ENCODE assay signal across 8 cellular contexts in genomic region chr20:43456252-43456651, GRCh38. TPM values are rescaled to one million over a fixed set of nuclear protein-coding genes. Genes with fewer than 3 reads are reported as not detected.
A peak's percentile ranks its signal among the peaks of the same experiment; 100 is the strongest.
DNase-seq lines count a peak whose midpoint lies in the region; ATAC-seq and TF ChIP-seq lines count a peak whose summit lies in the region.
"Not testable (repeated sequence)": the region's sequence is repeated elsewhere in the genome, so short reads cannot be mapped to it uniquely, and the experiment has no call there.

No MANE protein-coding gene starts in this region.

- TF ChIP-seq POLR2A in erythroblast (IDR thresholded peaks at IDR 0.05; ENCODE audit: low read length) = not testable (repeated sequence)

- H2BK12ac ChIP-seq in trophoblast cell (ENCODE audit: low read length) = not testable (repeated sequence)

- H3K36me3 Mint-ChIP-seq in GM23338 (ENCODE audit: low read depth) (peaks cover 28% of the 10 kb centered on the region), mesothelial cell of epicardium (peaks cover 17% of the 10 kb centered on the region)
- peaks cover 30% of the 10 kb centered on the region for H3K36me3 Mint-ChIP-seq in activated CD4-positive, alpha-beta T cell treated with anti-CD3 and anti-CD28 coated beads for 36 hours (ENCODE audit: low read depth)
- H3K36me3 Mint-ChIP-seq in activated naive CD8-positive, alpha-beta T cell treated with anti-CD3 and anti-CD28 coated beads for 36 hours = peaks cover 27% of the 10 kb centered on the region

- not testable (repeated sequence) for H2BK5ac ChIP-seq in trophoblast cell (ENCODE audit: low read depth, low read length, poor library complexity)

- peaks cover 12% of the 10 kb centered on the region for H3K79me1 ChIP-seq in trophoblast cell (ENCODE audit: low read length)

- H3K27me3 Mint-ChIP-seq in GM23338 (ENCODE audit: insufficient read depth, low read depth, poor library complexity) (peaks cover 10% of the 10 kb centered on the region), mesothelial cell of epicardium (ENCODE audit: low read depth) (peaks cover 23% of the 10 kb centered on the region)
- not testable (repeated sequence) for H3K27me3 Mint-ChIP-seq in activated CD4-positive, alpha-beta T cell treated with anti-CD3 and anti-CD28 coated beads for 36 hours
- peaks cover 19% of the 10 kb centered on the region for H3K27me3 Mint-ChIP-seq in activated naive CD8-positive, alpha-beta T cell treated with anti-CD3 and anti-CD28 coated beads for 36 hours

- H3K79me2 ChIP-seq in GM23338 (replicated peaks; ENCODE audit: insufficient read depth) (peaks cover 25% of the 10 kb centered on the region), trophoblast cell (ENCODE audit: control insufficient read depth, insufficient read depth, low read length, poor library complexity) (peaks cover 15% of the 10 kb centered on the region)

- H3K4me2 ChIP-seq in GM23338 = peak overlapping the region; percentile 84
- H3K4me2 ChIP-seq in trophoblast cell (ENCODE audit: low read length) = peak overlapping the region; percentile 93

- not testable (repeated sequence) for ATAC-seq in GM23338; activated CD4-positive, alpha-beta T cell treated with anti-CD3 and anti-CD28 coated beads for 36 hours

- not testable (repeated sequence) for H3K18ac ChIP-seq in trophoblast cell (ENCODE audit: low read length)

- DNase-seq in A673 (ENCODE audit: low spot score); activated CD4-positive, alpha-beta T cell treated with anti-CD3 and anti-CD28 coated beads for 36 hours; activated naive CD8-positive, alpha-beta T cell treated with anti-CD3 and anti-CD28 coated beads for 36 hours; mesothelial cell of epicardium (ENCODE audit: low spot score in 2 of 2, unreplicated experiment in 2 of 2); trophoblast cell: not testable (repeated sequence)
- DNase-seq in GM23338 (ENCODE audit: low spot score) = peak; percentile 31
- DNase-seq in NCI-H82 (lab: John Stamatoyannopoulos, UW) = peak; percentile 33
- peak; percentile 24 to 35 for DNase-seq in erythroblast (lab: John Stamatoyannopoulos, UW)

- not testable (repeated sequence) for H4K8ac ChIP-seq in trophoblast cell (ENCODE audit: low read depth, low read length)

- CTCF ChIA-PET in A673 (lab: Charles Lee) = not testable (repeated sequence)
- CTCF ChIA-PET in activated CD4-positive, alpha-beta T cell treated with anti-CD3 and anti-CD28 coated beads for 36 hours (lab: Charles Lee) = interaction anchor here (0.6 to 2.3 kb wide), 6 partner anchors 7 to 628 kb away, joined by 3 to 11 read pairs (median 4); no protein-coding TSS in a partner anchor

- not testable (repeated sequence) for H3K4me1 ChIP-seq in A673 (ENCODE audit: insufficient read depth, low read length, poor library complexity, severe bottlenecking); GM23338 (ENCODE audit: insufficient read depth); trophoblast cell (ENCODE audit: control insufficient read depth in 1 of 2, insufficient read depth in 2 of 2, low read length in 2 of 2)

- H4K20me1 ChIP-seq in GM23338 (replicated peaks; ENCODE audit: insufficient read depth) = not testable (repeated sequence)

- H2BK120ac ChIP-seq in trophoblast cell (ENCODE audit: insufficient read depth, low read length, poor library complexity) = not testable (repeated sequence)

- intact Hi-C loops in A673 (cut with micrococcal nuclease; ENCODE audit: unreplicated experiment) = loop anchor here (2.0 kb wide), 1 partner anchor 211 kb away; the partner anchor contains the start of gene MYBL2
- intact Hi-C loops in activated CD4-positive, alpha-beta T cell treated with anti-CD3 and anti-CD28 coated beads for 36 hours (cut with DNase I, micrococcal nuclease) = loop anchor here in 1 of 2 experiments (5.0 kb wide), 1 partner anchor 1839 kb away; the partner anchor contains the start of gene CHD6

- H3K9me3 ChIP-seq in A673 (ENCODE audit: low read depth, low read length, poor library complexity, severe bottlenecking); trophoblast cell (ENCODE audit: insufficient read depth, low read depth, low read length): not testable (repeated sequence)

- not testable (repeated sequence) for H3K27ac ChIP-seq in A673 (ENCODE audit: low read depth, low read length, poor library complexity, severe bottlenecking); GM23338 (ENCODE audit: low read depth); trophoblast cell (ENCODE audit: low read depth, low read length)

- not testable (repeated sequence) for H3F3A ChIP-seq in GM23338 (replicated peaks; ENCODE audit: low read depth)

- H3K9me2 ChIP-seq in GM23338 (ENCODE audit: insufficient read depth) = not testable (repeated sequence)

- H2AK5ac ChIP-seq in trophoblast cell (ENCODE audit: low read length) = not testable (repeated sequence)

- not testable (repeated sequence) for TF ChIP-seq CTCF in A673 (conservative IDR thresholded peaks at IDR 0.05; ENCODE audit: low read depth, low read length); GM23338 (conservative IDR thresholded peaks at IDR 0.05; ENCODE audit: low read depth in 2 of 2); mesothelial cell of epicardium (IDR thresholded peaks at IDR 0.05; ENCODE audit: unreplicated experiment)

- H3K9ac ChIP-seq in trophoblast cell (ENCODE audit: low read length) = not testable (repeated sequence)

- H3K27me3 ChIP-seq in A673 (replicated peaks; ENCODE audit: insufficient read depth, low read depth, low read length, poor library complexity); GM23338 (ENCODE audit: insufficient read depth); trophoblast cell (ENCODE audit: insufficient read depth, low read length): not testable (repeated sequence)

- H3K36me3 ChIP-seq in A673 (ENCODE audit: insufficient read depth, low read length, poor library complexity, severe bottlenecking) (peaks cover 26% of the 10 kb centered on the region), GM23338 (ENCODE audit: insufficient read depth) (peaks cover 18% of the 10 kb centered on the region), trophoblast cell (ENCODE audit: control insufficient read depth in 1 of 2, insufficient read depth in 2 of 2, low read length in 2 of 2) (peaks cover 9 to 17% of the 10 kb centered on the region in 2 experiments)

- BruUV-seq in A673 (replicated peaks; lab: Mats Ljungman, UMichigan) = not testable (repeated sequence)

- no CpG with 5 or more reads among the region's 8 CpGs for WGBS in trophoblast cell (ENCODE audit: extremely low coverage, insufficient coverage, insufficient read length)

- H3K4me1 Mint-ChIP-seq in GM23338 (peaks cover 16% of the 10 kb centered on the region), mesothelial cell of epicardium (peaks cover 23% of the 10 kb centered on the region)
- H3K4me1 Mint-ChIP-seq in activated CD4-positive, alpha-beta T cell treated with anti-CD3 and anti-CD28 coated beads for 36 hours = peaks cover 26% of the 10 kb centered on the region
- H3K4me1 Mint-ChIP-seq in activated naive CD8-positive, alpha-beta T cell treated with anti-CD3 and anti-CD28 coated beads for 36 hours = peaks cover 28% of the 10 kb centered on the region

- H3K4ac ChIP-seq in trophoblast cell (ENCODE audit: low read depth, low read length) = not testable (repeated sequence)

- not testable (repeated sequence) for H2AFZ ChIP-seq in GM23338; trophoblast cell (ENCODE audit: insufficient read depth, low read length, poor library complexity)

- H3K4me3 Mint-ChIP-seq in GM23338 (peak overlapping the region; percentile 93), mesothelial cell of epicardium (peak overlapping the region; percentile 88)
- H3K4me3 Mint-ChIP-seq in activated CD4-positive, alpha-beta T cell treated with anti-CD3 and anti-CD28 coated beads for 36 hours = peak overlapping the region; percentile 91
- H3K4me3 Mint-ChIP-seq in activated naive CD8-positive, alpha-beta T cell treated with anti-CD3 and anti-CD28 coated beads for 36 hours = peak overlapping the region; percentile 91

- POLR2A ChIA-PET in A673 (lab: Charles Lee; ENCODE audit: low non-redundant PET) = not testable (repeated sequence)
- POLR2A ChIA-PET in activated CD4-positive, alpha-beta T cell treated with anti-CD3 and anti-CD28 coated beads for 36 hours (lab: Charles Lee) = interaction anchor here (1.6 kb wide), 1 partner anchor 1763 kb away, joined by 4 read pairs; no protein-coding TSS in a partner anchor

- H3K9me3 Mint-ChIP-seq in GM23338; activated CD4-positive, alpha-beta T cell treated with anti-CD3 and anti-CD28 coated beads for 36 hours (ENCODE audit: low read depth); activated naive CD8-positive, alpha-beta T cell treated with anti-CD3 and anti-CD28 coated beads for 36 hours; mesothelial cell of epicardium: not testable (repeated sequence)

- H4K91ac ChIP-seq in trophoblast cell (ENCODE audit: low read depth, low read length) = not testable (repeated sequence)

- H3K4me3 ChIP-seq in A673 (ENCODE audit: low read depth, low read length, poor library complexity, severe bottlenecking) = peak overlapping the region; percentile 89
- H3K4me3 ChIP-seq in GM23338 = peak overlapping the region; percentile 97; the same call in 1 of the 2 replicates
- not testable (repeated sequence) for H3K4me3 ChIP-seq in trophoblast cell (ENCODE audit: low read depth, low read length)

- not testable (repeated sequence) for H4K12ac ChIP-seq in trophoblast cell (ENCODE audit: low read depth, low read length)

- H3K14ac ChIP-seq in trophoblast cell (ENCODE audit: low read length) = not testable (repeated sequence)

- not testable (repeated sequence) for H3K23ac ChIP-seq in trophoblast cell (ENCODE audit: low read length)

- H3K27ac Mint-ChIP-seq in GM23338, mesothelial cell of epicardium: not testable (repeated sequence)
- H3K27ac Mint-ChIP-seq in activated CD4-positive, alpha-beta T cell treated with anti-CD3 and anti-CD28 coated beads for 36 hours = peak overlapping the region; percentile 99
- H3K27ac Mint-ChIP-seq in activated naive CD8-positive, alpha-beta T cell treated with anti-CD3 and anti-CD28 coated beads for 36 hours = peak overlapping the region; percentile 100

RNA-seq across cellular contexts. Expression of gene SRSF6, which starts 1.4 kb away (rescaled TPM):
- total RNA-seq in A673 (2021) = 189 and 212 TPM in 2 replicates
- 61.5 and 62.3 TPM in 2 replicates for total RNA-seq in GM23338 (2014; rRNA removed; shearing (Covaris generic))
- polyA plus RNA-seq in GM23338 (2016; fragmentation: Nextera tagmentation; extraction: Ambion mirVana) = 49.4 and 60.1 TPM in 2 replicates
- total RNA-seq in activated CD4-positive, alpha-beta T cell treated with anti-CD3 and anti-CD28 coated beads for 36 hours = 100 to 1,000 TPM; 132 to 135 TPM
- 100 to 1,000 TPM; 224 to 225 TPM for total RNA-seq in activated naive CD8-positive, alpha-beta T cell treated with anti-CD3 and anti-CD28 coated beads for 36 hours
- 298 to 316 TPM (median 309 TPM) in 3 replicates for total RNA-seq in mesothelial cell of epicardium
- polyA plus RNA-seq in trophoblast cell (2013) = 90.2 and 91.2 TPM in 2 replicates

RNA-seq across cellular contexts. Expression of gene L3MBTL1, which starts 51.2 kb away (rescaled TPM):
- total RNA-seq in A673 (2021) = 8.1 and 9.6 TPM in 2 replicates
- total RNA-seq in GM23338 (2014; rRNA removed; shearing (Covaris generic)) = 17.4 and 33.6 TPM in 2 replicates
- 6.1 and 6.5 TPM in 2 replicates for polyA plus RNA-seq in GM23338 (2016; fragmentation: Nextera tagmentation; extraction: Ambion mirVana)
- 1 to 10 TPM; 6.5 to 8.0 TPM for total RNA-seq in activated CD4-positive, alpha-beta T cell treated with anti-CD3 and anti-CD28 coated beads for 36 hours
- total RNA-seq in activated naive CD8-positive, alpha-beta T cell treated with anti-CD3 and anti-CD28 coated beads for 36 hours = 1 to 10 TPM; 4.3 to 4.8 TPM
- 44.3 to 46.7 TPM (median 45.8 TPM) in 3 replicates for total RNA-seq in mesothelial cell of epicardium
- 3.3 and 3.7 TPM in 2 replicates for polyA plus RNA-seq in trophoblast cell (2013)
